In genomic region chr1:156504821-156505678, GRCh38 we compare ENCODE assay signal across 8 cellular contexts. TPM values are rescaled to one million over a fixed set of nuclear protein-coding genes. Genes with fewer than 3 reads are reported as not detected.
DNase-seq lines count a peak whose midpoint lies in the region; ATAC-seq and TF ChIP-seq lines count a peak whose summit lies in the region.

No MANE protein-coding gene starts in this region.

- H3K9me3 ChIP-seq in HUES6 (ENCODE audit: control insufficient read depth, insufficient read depth, low read depth, low read length) (peaks cover 3% of the 10 kb centered on the region; the same call in 1 of the 2 replicates), NT2/D1 (ENCODE audit: insufficient read depth, low read length) (peaks cover 11% of the 10 kb centered on the region; the same call in 1 of the 2 replicates), endodermal cell (ENCODE audit: control insufficient read depth, low read length) (no peaks in the 10 kb centered on the region)

- H3K4me3 ChIP-seq in HUES6 (ENCODE audit: low read depth, low read length) (peak overlapping the region; percentile 50), NT2/D1 (ENCODE audit: insufficient read length, low read depth) (peak overlapping the region; percentile 31), endodermal cell (ENCODE audit: low read length) (peak overlapping the region; percentile 72)

- WGBS in endodermal cell (ENCODE audit: insufficient coverage in 1 of 2, insufficient read length in 1 of 2), 2 experiments: 13 to 16% methylated on average over 21 to 44 of the region's 45 CpGs

- H3K9ac ChIP-seq in HUES6 (ENCODE audit: low read length): peak overlapping the region; percentile 71
- H3K9ac ChIP-seq in NT2/D1 (ENCODE audit: insufficient read length, low read depth): peak overlapping the region; percentile 57
- H3K9ac ChIP-seq in endodermal cell (ENCODE audit: extremely low read depth, low read length, poor library complexity, severe bottlenecking): peak overlapping the region; percentile 44

- peaks cover 24% of the 10 kb centered on the region for H3K4me1 Mint-ChIP-seq in endodermal cell

- H3K36me3 ChIP-seq in HUES6 (ENCODE audit: control insufficient read depth, insufficient read depth, low read length) (no peaks in the 10 kb centered on the region), NT2/D1 (ENCODE audit: insufficient read depth, insufficient read length, low read length) (no peaks in the 10 kb centered on the region), endodermal cell (ENCODE audit: control insufficient read depth, insufficient read depth, low read length) (no peaks in the 10 kb centered on the region)

- peak overlapping the region; percentile 56 for H3K4me3 Mint-ChIP-seq in endodermal cell

- ATAC-seq in GM19463 (IDR thresholded peaks at IDR 0.05; ENCODE audit: unreplicated experiment): peak; percentile 37

- DNase-seq in CD1c-positive myeloid dendritic cell (ENCODE audit: extremely low spot score) (peak; percentile 98), NT2/D1 (ENCODE audit: low read depth, low spot score) (peak; percentile 99), endodermal cell (peak; percentile 98), mesenteric fat pad (ENCODE audit: low spot score) (peak; percentile 100)
- DNase-seq in activated CD8-positive, alpha-beta memory T cell treated with anti-CD3 and anti-CD28 coated beads, Interleukin-2, amount 50 U/mL, for 24 hours (ENCODE audit: extremely low read depth): peak; percentile 97
- peak; percentile 97 for DNase-seq in stimulated activated CD8-positive, alpha-beta memory T cell treated with anti-CD3 and anti-CD28 coated beads, Interleukin-12 subunit alpha, Interleukin-12 subunit beta, amount 100 ng/mL, for 4 hours (ENCODE audit: low read depth)

- H3K27me3 ChIP-seq in HUES6 (ENCODE audit: control insufficient read depth, insufficient read depth, low read length) (0 out of 2 replicates have a peak, but pooled peaks cover 3% of the 10 kb centered on the region), NT2/D1 (ENCODE audit: insufficient read depth, insufficient read length) (peaks cover 2% of the 10 kb centered on the region), endodermal cell (ENCODE audit: control insufficient read depth, insufficient read depth, low read length, poor library complexity, severe bottlenecking) (no peaks in the 10 kb centered on the region)

- peak overlapping the region; percentile 90 for H3K27ac Mint-ChIP-seq in endodermal cell

- peaks cover 4% of the 10 kb centered on the region for H3K9me3 Mint-ChIP-seq in endodermal cell

- H3K4me1 ChIP-seq in HUES6 (ENCODE audit: control insufficient read depth, insufficient read depth, low read length) (peaks cover 30% of the 10 kb centered on the region), NT2/D1 (ENCODE audit: insufficient read depth, insufficient read length) (peaks cover 14% of the 10 kb centered on the region), endodermal cell (ENCODE audit: control insufficient read depth, insufficient read depth, low read length) (peaks cover 5% of the 10 kb centered on the region)

- no peak for TF ChIP-seq CTCF in endodermal cell (conservative IDR thresholded peaks at IDR 0.05)

- no peaks in the 10 kb centered on the region for H3K36me3 Mint-ChIP-seq in endodermal cell (ENCODE audit: low read depth)

- H3K27me3 Mint-ChIP-seq in endodermal cell (ENCODE audit: insufficient read depth): peaks cover 5% of the 10 kb centered on the region

- H3K27ac ChIP-seq in HUES6 (ENCODE audit: low read depth, low read length) (peak overlapping the region; percentile 82), endodermal cell (ENCODE audit: low read depth, low read length) (peak overlapping the region; percentile 83)

RNA-seq across cellular contexts. Expression of gene MEF2D, which starts 4.5 kb away (rescaled TPM):
- total RNA-seq in endodermal cell (10 to 100 TPM; 10.5 to 12.8 TPM), mesenteric fat pad (38.7 TPM)
- polyA plus RNA-seq in endodermal cell (2013, experiment 1 of 2): 11.5 TPM
- polyA plus RNA-seq in endodermal cell (2013, experiment 2 of 2): 11.3 TPM

Comparison
In these comparisons a context has a peak if more than half of its experiments do, and no peak if none do; other contexts are left out.
1. Peak in every context shown above with its lines: DNase-seq, ATAC-seq, H3K4me3 ChIP-seq and H3K27ac ChIP-seq.